Comparison of ENCODE assay signal across 8 cellular contexts in the genomic region with DNA sequence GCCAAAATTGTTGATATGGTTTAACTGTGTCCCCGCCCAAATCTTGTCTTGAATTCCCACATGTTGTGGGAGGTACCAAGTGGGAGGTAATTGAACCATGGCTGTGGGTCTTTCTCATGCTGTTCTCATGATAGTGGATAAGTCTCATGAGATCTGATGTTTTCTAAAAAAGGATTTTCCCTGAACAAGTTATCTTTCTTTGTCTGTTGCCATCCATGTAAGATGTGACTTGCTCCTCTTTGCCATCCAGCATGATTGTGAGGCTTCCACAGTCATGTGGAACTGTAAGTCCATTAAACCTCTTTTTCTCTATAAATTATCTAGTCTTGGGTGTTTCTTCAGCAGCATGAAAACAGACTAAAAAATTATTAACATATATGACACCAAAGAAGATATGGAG.
"Had no signal": no experiment of that assay in that cellular context is flagged by ENCODE, and none has a peak within 500 bp of the region (broad histone marks: within the 10 kb centered on the region; RNA-seq: fewer than 3 reads in every experiment).

No MANE protein-coding gene starts in this region.

- DNase-seq: GDM1, GF-D8 had no signal

- FAIRE-seq: G401.6, GM12878, GM12891, GM12892, GM18507, GM19239 had no signal

- H3K4me3 ChIP-seq: GM12878 had no signal

- ATAC-seq: GM12878 had no signal
